11 cellular contexts compared by ENCODE assay signal in genomic region chr1:109530457-109531204, GRCh38. TPM values are rescaled to one million over a fixed set of nuclear protein-coding genes. Genes with fewer than 3 reads are reported as not detected.
DNase-seq lines count a peak whose midpoint lies in the region; ATAC-seq and TF ChIP-seq lines count a peak whose summit lies in the region.
"Had no signal": no experiment of that assay in that cellular context is flagged by ENCODE, and none has a peak within 500 bp of the region (broad histone marks: within the 10 kb centered on the region; RNA-seq: fewer than 3 reads in every experiment).

No MANE protein-coding gene starts in this region.

- no peak overlapping the region for H3K56ac ChIP-seq in mesendoderm (ENCODE audit: low read length)

- intact Hi-C loops in CD8-positive, alpha-beta T cell (cut with DNase I, micrococcal nuclease): loop anchor here in 1 of 2 experiments (2.0 to 5.0 kb wide), 2 partner anchors 16 to 418 kb away; partner anchors contain the start of gene ELAPOR1

- ATAC-seq in CD8-positive, alpha-beta T cell: no peak
- no peak for ATAC-seq in activated T-helper 17 cell treated with anti-CD3 and anti-CD28 coated beads, Interleukin-2, amount 50 U/mL, for 72 hours (replicated peaks)
- no peak for ATAC-seq in naive thymus-derived CD8-positive, alpha-beta T cell
- no peak for ATAC-seq in activated CD4-positive, CD25-positive, alpha-beta regulatory T cell treated with anti-CD3 and anti-CD28 coated beads, Interleukin-2, amount 50 U/mL, for 24 hours
- ATAC-seq: HCT116 had no signal

- H3K9me3 ChIP-seq in CD8-positive, alpha-beta T cell (ENCODE audit: low read length): no peaks in the 10 kb centered on the region

- TF ChIP-seq CTCF in CD8-positive, alpha-beta T cell (IDR thresholded peaks at IDR 0.05): no peak

- no peak overlapping the region for H3K23ac ChIP-seq in mesendoderm (ENCODE audit: low read length)

- H3K4me3 Mint-ChIP-seq in CD8-positive, alpha-beta T cell: peak overlapping the region; percentile 1
- H3K4me3 Mint-ChIP-seq in activated T-helper 17 cell treated with anti-CD3 and anti-CD28 coated beads, Interleukin-2, amount 50 U/mL, for 72 hours: peak overlapping the region; percentile 79
- peak overlapping the region; percentile 40 to 84 (median 68) for H3K4me3 Mint-ChIP-seq in naive thymus-derived CD8-positive, alpha-beta T cell

- H3K27me3 ChIP-seq in CD8-positive, alpha-beta T cell (ENCODE audit: insufficient read depth, low read length): no peaks in the 10 kb centered on the region
- no peaks in the 10 kb centered on the region for H3K27me3 ChIP-seq in mesendoderm (ENCODE audit: insufficient read depth, low read length, poor library complexity)

- no peak overlapping the region for H3K4me2 ChIP-seq in mesendoderm (ENCODE audit: low read length)

- H2BK15ac ChIP-seq in mesendoderm (replicated peaks; ENCODE audit: low read depth): no peak overlapping the region

- no peak for DNase-seq in CD8-positive, alpha-beta T cell
- peak; percentile 91 for DNase-seq in NCI-H1694 (lab: John Stamatoyannopoulos, UW)
- DNase-seq in naive thymus-derived CD8-positive, alpha-beta T cell: no peak
- DNase-seq in mesendoderm: no peak
- no peak for DNase-seq in EL
- no peak for DNase-seq in NCI-H748 (lab: John Stamatoyannopoulos, UW; ENCODE audit: unreplicated experiment)

- no peak overlapping the region for H3K9ac ChIP-seq in mesendoderm (ENCODE audit: low read length)

- CTCF ChIA-PET in CD8-positive, alpha-beta T cell (lab: Charles Lee): interaction anchor here (0.6 to 26.3 kb wide), 11 partner anchors 13 to 501 kb away, joined by 3 to 1903 read pairs (median 11); partner anchors contain the start of genes AMIGO1, ATXN7L2, CYB561D1 and GPR61

- no peak overlapping the region for H2BK120ac ChIP-seq in mesendoderm (ENCODE audit: low read depth, low read length)

- H3K79me1 ChIP-seq in mesendoderm (ENCODE audit: low read length): no peaks in the 10 kb centered on the region

- no peak overlapping the region for H3K4ac ChIP-seq in mesendoderm (ENCODE audit: low read depth, low read length)

- no peak overlapping the region for H4K5ac ChIP-seq in mesendoderm (ENCODE audit: low read length)

- H3K27me3 Mint-ChIP-seq in CD8-positive, alpha-beta T cell (ENCODE audit: low read depth): no peaks in the 10 kb centered on the region
- no peaks in the 10 kb centered on the region for H3K27me3 Mint-ChIP-seq in activated T-helper 17 cell treated with anti-CD3 and anti-CD28 coated beads, Interleukin-2, amount 50 U/mL, for 72 hours
- H3K27me3 Mint-ChIP-seq in naive thymus-derived CD8-positive, alpha-beta T cell: peaks cover 0 to 1% (median 0%) of the 10 kb centered on the region in 5 donors

- H3K79me2 ChIP-seq in mesendoderm (ENCODE audit: control insufficient read depth, insufficient read depth, low read length): no peaks in the 10 kb centered on the region

- peaks cover 31% of the 10 kb centered on the region for H3K4me1 Mint-ChIP-seq in CD8-positive, alpha-beta T cell (ENCODE audit: low read depth)
- peaks cover 11% of the 10 kb centered on the region for H3K4me1 Mint-ChIP-seq in activated T-helper 17 cell treated with anti-CD3 and anti-CD28 coated beads, Interleukin-2, amount 50 U/mL, for 72 hours
- H3K4me1 Mint-ChIP-seq in naive thymus-derived CD8-positive, alpha-beta T cell: peaks cover 26 to 45% (median 33%) of the 10 kb centered on the region in 4 donors

- H3K4me3 ChIP-seq in CD8-positive, alpha-beta T cell (ENCODE audit: low read depth, low read length): peak overlapping the region; percentile 6
- H3K4me3 ChIP-seq in mesendoderm (ENCODE audit: low read length): no peak overlapping the region

- WGBS in mesendoderm (ENCODE audit: extremely low coverage, insufficient coverage, low lambda C conversion rate): no CpG with 5 or more reads among the region's 15 CpGs

- no peaks in the 10 kb centered on the region for H3K36me3 ChIP-seq in CD8-positive, alpha-beta T cell (ENCODE audit: insufficient read depth, low read length)
- H3K36me3 ChIP-seq in mesendoderm (ENCODE audit: control insufficient read depth, insufficient read depth, low read length): no peaks in the 10 kb centered on the region

- no peak overlapping the region for H2BK5ac ChIP-seq in mesendoderm (ENCODE audit: low read length)

- H4K8ac ChIP-seq in mesendoderm (ENCODE audit: low read depth, low read length): no peak overlapping the region

- peaks cover 31% of the 10 kb centered on the region for H3K4me1 ChIP-seq in CD8-positive, alpha-beta T cell (ENCODE audit: insufficient read depth, low read length)
- H3K4me1 ChIP-seq in mesendoderm (ENCODE audit: control insufficient read depth, low read depth, low read length): no peaks in the 10 kb centered on the region

- no peaks in the 10 kb centered on the region for H3K36me3 Mint-ChIP-seq in CD8-positive, alpha-beta T cell
- H3K36me3 Mint-ChIP-seq in activated T-helper 17 cell treated with anti-CD3 and anti-CD28 coated beads, Interleukin-2, amount 50 U/mL, for 72 hours (ENCODE audit: low read depth): no peaks in the 10 kb centered on the region
- no peaks in the 10 kb centered on the region for H3K36me3 Mint-ChIP-seq in naive thymus-derived CD8-positive, alpha-beta T cell

- no peak overlapping the region for H3K27ac Mint-ChIP-seq in CD8-positive, alpha-beta T cell
- H3K27ac Mint-ChIP-seq in activated T-helper 17 cell treated with anti-CD3 and anti-CD28 coated beads, Interleukin-2, amount 50 U/mL, for 72 hours: peak overlapping the region; percentile 83
- peak overlapping the region; percentile 49 to 96 (median 84) for H3K27ac Mint-ChIP-seq in naive thymus-derived CD8-positive, alpha-beta T cell

- H3K18ac ChIP-seq in mesendoderm (ENCODE audit: low read length): no peak overlapping the region

- POLR2A ChIA-PET in CD8-positive, alpha-beta T cell (lab: Charles Lee): interaction anchor here (1.0 to 6.6 kb wide), 6 partner anchors 18 to 36 kb away, joined by 3 to 132 read pairs (median 9); partner anchors contain the start of genes AMIGO1 and CYB561D1
- POLR2A ChIA-PET in naive thymus-derived CD8-positive, alpha-beta T cell (lab: Charles Lee): interaction anchor here (0.6 to 14.0 kb wide), 5 partner anchors 11 to 105 kb away, joined by 3 to 462 read pairs (median 7); partner anchors contain the start of genes AMIGO1, ATXN7L2, CYB561D1 and GNAI3

- no peaks in the 10 kb centered on the region for H3K9me3 Mint-ChIP-seq in CD8-positive, alpha-beta T cell
- no peaks in the 10 kb centered on the region for H3K9me3 Mint-ChIP-seq in activated T-helper 17 cell treated with anti-CD3 and anti-CD28 coated beads, Interleukin-2, amount 50 U/mL, for 72 hours
- no peaks in the 10 kb centered on the region for H3K9me3 Mint-ChIP-seq in naive thymus-derived CD8-positive, alpha-beta T cell

- no peak overlapping the region for H2AK5ac ChIP-seq in mesendoderm (ENCODE audit: low read length)

- no peak overlapping the region for H3K27ac ChIP-seq in CD8-positive, alpha-beta T cell (ENCODE audit: low read depth, low read length)
- no peak overlapping the region for H3K27ac ChIP-seq in mesendoderm (ENCODE audit: low read depth, low read length)

RNA-seq across cellular contexts. Expression of gene GPR61, which starts 9.0 kb away (rescaled TPM):
- total RNA-seq in CD8-positive, alpha-beta T cell: under 1 TPM; 0.43 to 0.86 TPM
- total RNA-seq in activated T-helper 17 cell treated with anti-CD3 and anti-CD28 coated beads, Interleukin-2, amount 50 U/mL, for 72 hours: under 1 TPM in 1 of 2 donors, not detected in 1; 0.45 TPM
- total RNA-seq in naive thymus-derived CD8-positive, alpha-beta T cell: 1 to 10 TPM; 1.0 to 1.2 TPM
- 1 to 10 TPM in 1 of 3 donors, under 1 TPM in 1, not detected in 1; 0.71 to 1.1 TPM for polyA plus RNA-seq in naive thymus-derived CD8-positive, alpha-beta T cell
- polyA plus RNA-seq in mesendoderm (2013, experiment 1 of 2): 0.10 TPM
- 0.08 TPM for polyA plus RNA-seq in mesendoderm (2013, experiment 2 of 2)
- total RNA-seq: glomerular endothelial cell, ureter had no signal

RNA-seq across cellular contexts. Expression of gene GNAI3, which starts 17.8 kb away (rescaled TPM):
- total RNA-seq in CD8-positive, alpha-beta T cell: 1 to 10 TPM; 6.8 to 7.1 TPM
- total RNA-seq in activated T-helper 17 cell treated with anti-CD3 and anti-CD28 coated beads, Interleukin-2, amount 50 U/mL, for 72 hours: 10 to 100 TPM in 1 of 2 donors, 1 to 10 TPM in 1; 10.0 to 11.6 TPM
- total RNA-seq in naive thymus-derived CD8-positive, alpha-beta T cell: 1 to 10 TPM; 6.8 to 7.3 TPM
- polyA plus RNA-seq in naive thymus-derived CD8-positive, alpha-beta T cell: 1 to 10 TPM; 7.1 to 7.7 (median 7.7) TPM
- 6.2 TPM for polyA plus RNA-seq in mesendoderm (2013, experiment 1 of 2)
- 6.5 TPM for polyA plus RNA-seq in mesendoderm (2013, experiment 2 of 2)

RNA-seq across cellular contexts. Expression of gene AMIGO1, which starts 21.1 kb away (rescaled TPM):
- 1 to 10 TPM; 8.6 to 9.6 TPM for total RNA-seq in CD8-positive, alpha-beta T cell
- 1 to 10 TPM; 1.1 to 1.2 TPM for total RNA-seq in activated T-helper 17 cell treated with anti-CD3 and anti-CD28 coated beads, Interleukin-2, amount 50 U/mL, for 72 hours
- 10 to 100 TPM; 32.8 to 33.3 TPM for total RNA-seq in naive thymus-derived CD8-positive, alpha-beta T cell
- polyA plus RNA-seq in naive thymus-derived CD8-positive, alpha-beta T cell: 10 to 100 TPM; 17.8 to 42.2 (median 25.4) TPM
- 0.56 TPM for polyA plus RNA-seq in mesendoderm (2013, experiment 1 of 2)
- polyA plus RNA-seq in mesendoderm (2013, experiment 2 of 2): 0.48 TPM

RNA-seq across cellular contexts. Expression of gene CYB561D1, which starts 36.7 kb away (rescaled TPM):
- total RNA-seq in CD8-positive, alpha-beta T cell: 10 to 100 TPM; 10.2 to 12.3 TPM
- total RNA-seq in activated T-helper 17 cell treated with anti-CD3 and anti-CD28 coated beads, Interleukin-2, amount 50 U/mL, for 72 hours: 10 to 100 TPM in 1 of 2 donors, 1 to 10 TPM in 1; 7.6 to 19.2 TPM
- 10 to 100 TPM; 29.5 to 33.6 TPM for total RNA-seq in naive thymus-derived CD8-positive, alpha-beta T cell
- 10 to 100 TPM; 12.4 to 20.2 (median 13.9) TPM for polyA plus RNA-seq in naive thymus-derived CD8-positive, alpha-beta T cell
- 1.7 TPM for polyA plus RNA-seq in mesendoderm (2013, experiment 1 of 2)
- polyA plus RNA-seq in mesendoderm (2013, experiment 2 of 2): 1.4 TPM

RNA-seq across cellular contexts. Expression of gene ATXN7L2, which starts 46.9 kb away (rescaled TPM):
- 10 to 100 TPM; 16.8 to 19.4 TPM for total RNA-seq in CD8-positive, alpha-beta T cell
- 10 to 100 TPM; 14.5 to 15.3 TPM for total RNA-seq in activated T-helper 17 cell treated with anti-CD3 and anti-CD28 coated beads, Interleukin-2, amount 50 U/mL, for 72 hours
- total RNA-seq in naive thymus-derived CD8-positive, alpha-beta T cell: 10 to 100 TPM; 12.7 to 14.1 TPM
- 10 to 100 TPM in 1 of 3 donors, 1 to 10 TPM in 2; 4.3 to 10.7 (median 8.6) TPM for polyA plus RNA-seq in naive thymus-derived CD8-positive, alpha-beta T cell
- polyA plus RNA-seq in mesendoderm (2013, experiment 1 of 2): 8.0 TPM
- 8.2 TPM for polyA plus RNA-seq in mesendoderm (2013, experiment 2 of 2)

Comparison
In these comparisons a context has a peak if more than half of its experiments do, and no peak if none do; other contexts are left out.
1. H3K4me3 Mint-ChIP-seq: peak in every context shown above with its lines; median percentile 79 in activated T-helper 17 cell treated with anti-CD3 and anti-CD28 coated beads, Interleukin-2, amount 50 U/mL, for 72 hours; 68 in naive thymus-derived CD8-positive, alpha-beta T cell; 1 in CD8-positive, alpha-beta T cell.
2. RNA of gene AMIGO1, which starts 21.1 kb away (total RNA-seq): 32.8 to 33.3 TPM in naive thymus-derived CD8-positive, alpha-beta T cell and 8.6 to 9.6 TPM in CD8-positive, alpha-beta T cell; 1.1 to 1.2 TPM in activated T-helper 17 cell treated with anti-CD3 and anti-CD28 coated beads, Interleukin-2, amount 50 U/mL, for 72 hours; every median in the first group is over 4 times any median in the second.